Comparison of ENCODE assay signal across 9 cellular contexts in the genomic region with DNA sequence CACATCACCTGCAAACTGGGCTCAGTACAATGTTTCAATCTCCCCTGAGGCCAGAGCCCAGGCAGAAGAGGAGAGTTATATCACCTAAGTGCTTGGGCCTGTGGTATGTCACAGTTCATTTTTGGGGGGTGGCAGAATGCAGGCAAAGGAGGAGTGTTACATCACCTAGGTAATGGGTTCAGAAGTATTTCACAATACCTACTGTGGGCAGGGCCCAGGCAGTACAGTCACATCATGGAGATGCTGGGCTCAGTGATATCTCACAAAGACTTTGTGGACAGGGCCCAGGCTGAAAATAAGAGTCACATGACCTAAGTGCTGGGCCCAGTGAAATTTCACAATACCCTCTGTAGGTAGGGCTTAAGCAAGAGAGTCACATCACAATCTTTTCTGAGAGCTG. TPM values are rescaled to one million over a fixed set of nuclear protein-coding genes. Genes with fewer than 3 reads are reported as not detected.
"Had no signal": no experiment of that assay in that cellular context is flagged by ENCODE, and none has a peak within 500 bp of the region (broad histone marks: within the 10 kb centered on the region; RNA-seq: fewer than 3 reads in every experiment).

No MANE protein-coding gene starts in this region.

- H3K27ac ChIP-seq: KMS-11 had no signal

- H3K4me2 ChIP-seq: GM23338, KMS-11 had no signal

- H3K4me3 ChIP-seq: GM23338 had no signal

- DNase-seq: H9, HCEC 1CT, KBM-7 had no signal

- H3K9ac ChIP-seq: KMS-11 had no signal

- ATAC-seq: GM23338 had no signal

- FAIRE-seq: H1, H54, HTR-8/SVneo had no signal

- H2AFZ ChIP-seq: GM23338 had no signal

RNA-seq across cellular contexts. Expression of gene ZNF728, which starts 12.7 kb away (rescaled TPM):
- total RNA-seq: H1, H9, HT-29 had no signal
- polyA plus RNA-seq: GM23338, H1 had no signal
